Comparison of ENCODE assay signal across 9 cellular contexts in the genomic region with DNA sequence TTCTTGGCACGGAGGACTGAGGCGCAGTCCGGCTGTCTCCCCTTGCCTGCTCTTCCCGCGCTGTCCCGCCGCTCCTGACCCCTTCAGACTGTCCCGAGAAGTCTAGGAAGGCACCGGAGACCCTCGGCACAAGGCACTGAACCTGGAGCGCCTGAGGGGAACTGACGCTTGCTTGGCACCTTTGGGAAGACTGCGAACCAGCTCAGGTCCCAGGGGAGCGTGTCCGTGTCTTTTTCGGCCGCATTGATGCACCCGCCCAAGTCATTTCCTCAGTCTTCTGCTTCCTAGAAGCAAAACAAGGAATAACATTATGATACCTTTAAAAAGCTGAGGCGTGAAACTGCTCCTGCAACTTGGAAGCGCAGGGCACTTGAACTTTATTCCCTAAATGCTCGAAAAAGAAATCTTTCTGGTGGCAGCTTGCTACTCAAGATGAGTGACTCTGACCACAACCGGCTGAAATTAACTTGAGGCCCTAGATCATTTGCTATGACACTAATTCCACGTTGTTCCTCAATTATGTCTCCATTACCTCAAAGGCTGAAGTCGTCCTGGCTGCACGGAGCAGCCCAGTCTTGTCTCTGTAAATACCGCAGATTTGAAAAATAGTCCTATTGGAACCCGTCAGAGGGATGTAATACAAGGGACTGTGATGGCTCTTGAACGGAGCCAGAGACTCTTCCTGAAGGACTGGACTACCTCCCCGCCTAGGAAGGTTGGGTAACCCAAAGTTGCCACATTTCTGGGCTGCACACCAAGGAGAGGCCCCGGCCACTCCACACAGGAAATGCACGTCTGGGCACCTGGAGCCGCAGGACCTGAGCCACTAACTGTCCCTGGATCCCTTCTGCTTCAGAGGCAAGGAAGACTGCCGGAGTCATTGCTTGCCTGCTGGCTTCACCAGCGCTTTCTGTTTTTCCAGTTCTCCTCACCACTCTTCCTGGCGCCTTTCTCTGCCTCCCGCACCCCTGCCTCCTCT. TPM values are rescaled to one million over a fixed set of nuclear protein-coding genes. Genes with fewer than 3 reads are reported as not detected.
DNase-seq lines count a peak whose midpoint lies in the region; ATAC-seq and TF ChIP-seq lines count a peak whose summit lies in the region.
"Had no signal": no experiment of that assay in that cellular context is flagged by ENCODE, and none has a peak within 500 bp of the region (broad histone marks: within the 10 kb centered on the region; RNA-seq: fewer than 3 reads in every experiment).

No MANE protein-coding gene starts in this region.

- DNase-seq in Right ventricle myocardium superior (no peak), Right ventricle myocardium inferior (ENCODE audit: missing footprints) (no peak), adipocyte (ENCODE audit: low read depth) (peak; percentile 30), lower lobe of right lung (no peak), vagina (ENCODE audit: extremely low spot score in 2 of 2) (no peak), NCI-H1930 (lab: John Stamatoyannopoulos, UW) (no peak), omental fat pad (ENCODE audit: low spot score) (no peak), GM13976 (ENCODE audit: low spot score) (no peak)
- DNase-seq: central memory CD4-positive, alpha-beta T cell had no signal

- H3K27ac ChIP-seq in lower lobe of right lung (peak overlapping the region; percentile 70), vagina (no peak overlapping the region)

- H3K36me3 ChIP-seq in adipocyte (ENCODE audit: control insufficient read depth, insufficient read depth, low read length, severe bottlenecking) (no peaks in the 10 kb centered on the region), lower lobe of right lung (no peaks in the 10 kb centered on the region), vagina (no peaks in the 10 kb centered on the region)

- H3K9ac ChIP-seq in adipocyte (ENCODE audit: low read length) = no peak overlapping the region

- H3K4me3 ChIP-seq in adipocyte (ENCODE audit: low read length) (peak overlapping the region; percentile 65), lower lobe of right lung (peak overlapping the region; percentile 64), vagina (peak overlapping the region; percentile 43 to 49)

- no peak for TF ChIP-seq POLR2A in vagina (IDR thresholded peaks at IDR 0.05)

- ATAC-seq in Right ventricle myocardium superior (ENCODE audit: poor library complexity) (peak; percentile 19), Right ventricle myocardium inferior (no peak), lower lobe of right lung (peak; percentile 41 to 42), omental fat pad (ENCODE audit: low FRiP score) (no peak)

- in situ Hi-C loops in GM13976 (cut with MboI; ENCODE audit: low sequenced_read_pairs, unreplicated experiment) = no loop called here

- intact Hi-C loops in Right ventricle myocardium superior (cut with DNase I) = no loop called here
- intact Hi-C loops in Right ventricle myocardium inferior (cut with DNase I) = loop anchor here (1.0 to 5.0 kb wide), 3 partner anchors 36 to 163 kb away; a partner anchor contains a TSS
- intact Hi-C loops in lower lobe of right lung (cut with DNase I) = no loop called here
- intact Hi-C loops in vagina (cut with DNase I) = no loop called here

- H3K4me1 ChIP-seq in adipocyte (ENCODE audit: control insufficient read depth, insufficient read depth, low read length) (peaks cover 10% of the 10 kb centered on the region), lower lobe of right lung (peaks cover 31% of the 10 kb centered on the region), vagina (peaks cover 25% of the 10 kb centered on the region)

- H3K9me3 ChIP-seq in adipocyte (ENCODE audit: control insufficient read depth, low read length) = no peaks in the 10 kb centered on the region
- H3K9me3 ChIP-seq in lower lobe of right lung = no peaks in the 10 kb centered on the region
- no peaks in the 10 kb centered on the region for H3K9me3 ChIP-seq in vagina

- TF ChIP-seq CTCF in lower lobe of right lung (IDR thresholded peaks at IDR 0.05) (no peak), vagina (IDR thresholded peaks at IDR 0.05) (no peak), omental fat pad (IDR thresholded peaks at IDR 0.05) (no peak), GM13976 (IDR thresholded peaks at IDR 0.05; ENCODE audit: borderline replicate concordance, control extremely low read depth, extremely low read depth, insufficient read depth, missing control alignments) (no peak)

- H3K27me3 ChIP-seq in adipocyte (replicated peaks; ENCODE audit: control insufficient read depth, insufficient read depth, low read length) (peaks cover 51% of the 10 kb centered on the region), lower lobe of right lung (ENCODE audit: low read depth) (peaks cover 57% of the 10 kb centered on the region), vagina (no peaks in the 10 kb centered on the region)

RNA-seq across cellular contexts. Expression of a gene that starts 0.9 kb away (rescaled TPM):
- total RNA-seq in Right ventricle myocardium superior = 42.0 TPM
- total RNA-seq in Right ventricle myocardium inferior = 41.0 TPM
- 41.9 TPM for total RNA-seq in lower lobe of right lung
- total RNA-seq in vagina = 18.9 TPM
- total RNA-seq in omental fat pad = 100 to 1,000 TPM in 1 of 4 donors, 10 to 100 TPM in 3; 24.8 to 210 (median 65.7) TPM

Comparison
In these comparisons a context has a peak if more than half of its experiments do, and no peak if none do; other contexts are left out.
1. ATAC-seq: peak in Right ventricle myocardium superior (single experiment) and lower lobe of right lung (2 of 2); none in Right ventricle myocardium inferior (single experiment) and omental fat pad (single experiment).
2. Peak in every context shown above with its lines, with median percentiles within 50 percentile points of each other: H3K4me3 ChIP-seq.